Comparison of ENCODE assay signal across 8 cellular contexts in genomic region chr15:58331903-58332675, GRCh38.
DNase-seq lines count a peak whose midpoint lies in the region; ATAC-seq and TF ChIP-seq lines count a peak whose summit lies in the region.

No MANE protein-coding gene starts in this region.

- H3K27ac Mint-ChIP-seq in activated naive CD8-positive, alpha-beta T cell treated with anti-CD3 and anti-CD28 coated beads for 36 hours: peak overlapping the region; percentile 93

- H3K27me3 Mint-ChIP-seq in activated naive CD8-positive, alpha-beta T cell treated with anti-CD3 and anti-CD28 coated beads for 36 hours: no peaks in the 10 kb centered on the region

- peaks cover 3% of the 10 kb centered on the region for H3K9me3 ChIP-seq in trophoblast cell (ENCODE audit: insufficient read depth, low read depth, low read length)
- H3K9me3 ChIP-seq in thyroid gland: no peaks in the 10 kb centered on the region

- WGBS in trophoblast cell (ENCODE audit: extremely low coverage, insufficient coverage, insufficient read length): no CpG with 5 or more reads among the region's 8 CpGs
- 3 to 10% methylated on average over 7 to 8 of the region's 8 CpGs for WGBS in thyroid gland, 2 donors

- peak overlapping the region; percentile 6 for H3K4me3 Mint-ChIP-seq in activated naive CD8-positive, alpha-beta T cell treated with anti-CD3 and anti-CD28 coated beads for 36 hours

- H3K4me1 ChIP-seq in trophoblast cell (ENCODE audit: control insufficient read depth in 1 of 2, insufficient read depth in 2 of 2, low read length in 2 of 2) (peaks cover 20 to 25% of the 10 kb centered on the region in 2 experiments), thyroid gland (peaks cover 30 to 42% of the 10 kb centered on the region in 2 donors)

- H2BK12ac ChIP-seq in trophoblast cell (ENCODE audit: low read length): no peak overlapping the region

- DNase-seq in DMS79 (lab: John Stamatoyannopoulos, UW) (peak; percentile 77), HCEC 1CT (peak; percentile 100), NAMALWA (ENCODE audit: low spot score) (peak; percentile 51), SKM-1 (lab: John Stamatoyannopoulos, UW; ENCODE audit: unreplicated experiment) (peak; percentile 90), Right ventricle myocardium superior (peak; percentile 95), trophoblast cell (peak; percentile 93), thyroid gland (peak; percentile 94 to 96)
- DNase-seq in activated naive CD8-positive, alpha-beta T cell treated with anti-CD3 and anti-CD28 coated beads for 36 hours: peak; percentile 87

- peak overlapping the region; percentile 48 for H3K4me2 ChIP-seq in trophoblast cell (ENCODE audit: low read length)

- no peaks in the 10 kb centered on the region for H3K27me3 ChIP-seq in trophoblast cell (ENCODE audit: insufficient read depth, low read length)
- H3K27me3 ChIP-seq in thyroid gland: no peaks in the 10 kb centered on the region

- intact Hi-C loops in Right ventricle myocardium superior (cut with DNase I): no loop called here
- intact Hi-C loops in thyroid gland (cut with DNase I): no loop called here

- H3K4ac ChIP-seq in trophoblast cell (ENCODE audit: low read depth, low read length): no peak overlapping the region

- peak in 1 of 2 donors; percentile 36 for TF ChIP-seq POLR2A in thyroid gland (IDR thresholded peaks at IDR 0.05)

- ATAC-seq in Right ventricle myocardium superior (ENCODE audit: poor library complexity): peak; percentile 98

- no peak overlapping the region for H4K8ac ChIP-seq in trophoblast cell (ENCODE audit: low read depth, low read length)

- no peak for TF ChIP-seq CTCF in thyroid gland (IDR thresholded peaks at IDR 0.05)

- no peak overlapping the region for H4K12ac ChIP-seq in trophoblast cell (ENCODE audit: low read depth, low read length)

- no peak overlapping the region for H3K23ac ChIP-seq in trophoblast cell (ENCODE audit: low read length)

- peaks cover 2% of the 10 kb centered on the region for H3K36me3 Mint-ChIP-seq in activated naive CD8-positive, alpha-beta T cell treated with anti-CD3 and anti-CD28 coated beads for 36 hours

- peaks cover 0 to 3% of the 10 kb centered on the region in 2 experiments for H3K36me3 ChIP-seq in trophoblast cell (ENCODE audit: control insufficient read depth in 1 of 2, insufficient read depth in 2 of 2, low read length in 2 of 2)
- no peaks in the 10 kb centered on the region for H3K36me3 ChIP-seq in thyroid gland

- no peak overlapping the region for H3K4me3 ChIP-seq in trophoblast cell (ENCODE audit: low read depth, low read length)
- no peak overlapping the region for H3K4me3 ChIP-seq in thyroid gland (replicated peaks in 1 of 3)

- no peak overlapping the region for H2AFZ ChIP-seq in trophoblast cell (ENCODE audit: insufficient read depth, low read length, poor library complexity)

- peak overlapping the region; percentile 97 for H2BK5ac ChIP-seq in trophoblast cell (ENCODE audit: low read depth, low read length, poor library complexity)

- no peak overlapping the region for H2AK5ac ChIP-seq in trophoblast cell (ENCODE audit: low read length)

- peaks cover 31% of the 10 kb centered on the region for H3K79me1 ChIP-seq in trophoblast cell (ENCODE audit: low read length)

- H3K9me3 Mint-ChIP-seq in activated naive CD8-positive, alpha-beta T cell treated with anti-CD3 and anti-CD28 coated beads for 36 hours: peaks cover 11% of the 10 kb centered on the region

- H3K14ac ChIP-seq in trophoblast cell (ENCODE audit: low read length): no peak overlapping the region

- no peak overlapping the region for H3K9ac ChIP-seq in trophoblast cell (ENCODE audit: low read length)

- no peak overlapping the region for H3K18ac ChIP-seq in trophoblast cell (ENCODE audit: low read length)

- peaks cover 39% of the 10 kb centered on the region for H3K4me1 Mint-ChIP-seq in activated naive CD8-positive, alpha-beta T cell treated with anti-CD3 and anti-CD28 coated beads for 36 hours

- H4K91ac ChIP-seq in trophoblast cell (ENCODE audit: low read depth, low read length): peak overlapping the region; percentile 15

- no peaks in the 10 kb centered on the region for H3K79me2 ChIP-seq in trophoblast cell (ENCODE audit: control insufficient read depth, insufficient read depth, low read length, poor library complexity)

- H3K27ac ChIP-seq in trophoblast cell (ENCODE audit: low read depth, low read length): peak overlapping the region; percentile 91
- peak overlapping the region; percentile 91 to 93 (median 91) for H3K27ac ChIP-seq in thyroid gland

- H2BK120ac ChIP-seq in trophoblast cell (ENCODE audit: insufficient read depth, low read length, poor library complexity): peak overlapping the region; percentile 97
